Comparison of ENCODE assay signal across 8 cellular contexts in genomic region chr3:44648564-44649229, GRCh38.
DNase-seq lines count a peak whose midpoint lies in the region; ATAC-seq and TF ChIP-seq lines count a peak whose summit lies in the region.

TSS of gene ZNF35 (plus strand) at chr3:44648732. CDS start at chr3:44651068, 2,336 bp downstream.

- peak within 1 kb of the TSS; percentile 84 for H3K4me3 ChIP-seq in fibroblast of mammary gland (ENCODE audit: control insufficient read depth, low read depth, low read length)
- peak within 1 kb of the TSS; percentile 92 to 99 for H3K4me3 ChIP-seq in muscle layer of duodenum (ENCODE audit: low read depth in 1 of 2, low read length in 2 of 2)
- H3K4me3 ChIP-seq in stomach smooth muscle (ENCODE audit: low read length in 2 of 2), result peak within 1 kb of the TSS; percentile 87 to 89

- peak; percentile 84 for TF ChIP-seq POLR2A in GM19193 (IDR thresholded peaks at IDR 0.05; ENCODE audit: extremely low read depth, insufficient read depth, insufficient read length)

- H3K9ac ChIP-seq in stomach smooth muscle (ENCODE audit: low read length in 2 of 2), result peak within 1 kb of the TSS; percentile 87 to 91

- TF ChIP-seq CTCF in fibroblast of mammary gland (conservative IDR thresholded peaks at IDR 0.05; ENCODE audit: control insufficient read depth, insufficient read depth, low read depth, low read length), result no peak

- H3K27ac ChIP-seq in muscle layer of duodenum (ENCODE audit: low read length) (peak within 1 kb of the TSS; percentile 68), stomach smooth muscle (ENCODE audit: low read length) (peak within 1 kb of the TSS; percentile 63)

- H3K36me3 ChIP-seq in muscle layer of duodenum (ENCODE audit: control insufficient read depth in 1 of 2, insufficient read depth in 2 of 2, low read length in 2 of 2) (peaks cover 26 to 38% of the 10 kb centered on the region in 2 donors), stomach smooth muscle (ENCODE audit: control insufficient read depth in 2 of 2, insufficient read depth in 2 of 2, low read length in 2 of 2) (peaks cover 17 to 21% of the 10 kb centered on the region in 2 donors)

- H3K27me3 ChIP-seq in muscle layer of duodenum (ENCODE audit: low read depth, low read length) (no peaks in the 10 kb centered on the region), stomach smooth muscle (ENCODE audit: control insufficient read depth in 1 of 2, insufficient read depth in 2 of 2, low read length in 2 of 2) (no peaks in the 10 kb centered on the region)

- peak; percentile 98 for ATAC-seq in HG03342 (IDR thresholded peaks at IDR 0.05; ENCODE audit: unreplicated experiment)

- peaks cover under 1 to 4% of the 10 kb centered on the region in 2 donors for H3K9me3 ChIP-seq in muscle layer of duodenum (ENCODE audit: control insufficient read depth in 1 of 2, low read length in 2 of 2)
- peaks cover 0 to under 1% of the 10 kb centered on the region in 2 donors for H3K9me3 ChIP-seq in stomach smooth muscle (ENCODE audit: control insufficient read depth in 2 of 2, low read length in 2 of 2)

- peak; percentile 76 for DNase-seq in COLO829 (ENCODE audit: low spot score)
- DNase-seq in NCI-H510A treated with DMSO at 0.1 percent for 48 hours (lab: John Stamatoyannopoulos, UW), result peak; percentile 35
- DNase-seq in activated CD8-positive, alpha-beta memory T cell treated with anti-CD3 and anti-CD28 coated beads, Interleukin-2, amount 50 U/mL, for 4 hours, result peak; percentile 18
- peak; percentile 92 for DNase-seq in fibroblast of mammary gland (ENCODE audit: low read depth)

- peaks cover 0 to 6% of the 10 kb centered on the region in 2 donors for H3K4me1 ChIP-seq in muscle layer of duodenum (ENCODE audit: control insufficient read depth in 1 of 2, insufficient read depth in 2 of 2, low read length in 2 of 2)
- H3K4me1 ChIP-seq in stomach smooth muscle (ENCODE audit: control insufficient read depth, insufficient read depth, low read length), result no peaks in the 10 kb centered on the region

Comparison
In these comparisons a context has a peak if more than half of its experiments do, and no peak if none do; other contexts are left out.
1. Peak in every context shown above with its lines: DNase-seq, ATAC-seq, H3K4me3 ChIP-seq and H3K27ac ChIP-seq.
2. DNase-seq: peak in every context shown above with its lines; median percentile 92 in fibroblast of mammary gland; 76 in COLO829; 35 in NCI-H510A treated with DMSO at 0.1 percent for 48 hours; 18 in activated CD8-positive, alpha-beta memory T cell treated with anti-CD3 and anti-CD28 coated beads, Interleukin-2, amount 50 U/mL, for 4 hours.